In the genomic region with DNA sequence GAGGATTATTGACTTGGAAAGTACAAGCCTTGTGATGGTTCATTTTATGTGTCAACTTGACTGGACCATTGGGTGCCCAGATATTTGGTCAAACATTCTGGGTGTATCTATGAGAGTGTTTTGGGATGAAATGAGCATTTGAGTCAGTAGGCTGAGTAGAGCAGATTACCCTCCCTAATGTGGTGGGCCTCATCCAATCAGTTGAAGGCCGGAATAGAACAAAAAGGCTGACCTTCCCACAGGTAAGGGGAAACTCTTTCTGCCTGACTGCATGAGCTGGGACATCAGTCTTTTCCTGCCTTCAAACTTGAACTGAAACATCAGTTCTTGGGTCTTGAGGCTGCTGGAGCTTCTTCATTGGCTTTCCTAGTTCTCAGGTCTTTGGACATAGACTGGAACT, we compare ENCODE assay signal across 29 cellular contexts.
"Had no signal": no experiment of that assay in that cellular context is flagged by ENCODE, and none has a peak within 500 bp of the region (broad histone marks: within the 10 kb centered on the region; RNA-seq: fewer than 3 reads in every experiment).

No MANE protein-coding gene starts in this region.

- H3K9me3 ChIP-seq: colonic mucosa, esophagus squamous epithelium, gastrocnemius medialis had no signal

- H3K4me1 ChIP-seq: colonic mucosa, esophagus muscularis mucosa, esophagus squamous epithelium, foreskin keratinocyte, gastrocnemius medialis, gastroesophageal sphincter, heart left ventricle, heart right ventricle had no signal

- FAIRE-seq: endometrium, endothelial cell of umbilical vein, frontal cortex had no signal

- H3K4me3 Mint-ChIP-seq: dendritic cell treated with granulocyte-macrophage colony-stimulating factor and Interleukin-4, amounts not matched to agents 40 ng/mL and 50 ng/mL, for 4 days; effector memory CD8-positive, alpha-beta T cell; endodermal cell had no signal

- H3K4me2 ChIP-seq: hepatocyte had no signal

- H3K27me3 ChIP-seq: colonic mucosa, foreskin keratinocyte, gastrocnemius medialis had no signal

- H3K79me2 ChIP-seq: hepatocyte had no signal

- ATAC-seq: effector memory CD8-positive, alpha-beta T cell; esophagus mucosa; foreskin keratinocyte; gastrocnemius medialis; gastroesophageal sphincter; heart left ventricle; heart right ventricle had no signal

- H3K27ac ChIP-seq: colonic mucosa, coronary artery, dorsolateral prefrontal cortex, epithelial cell of prostate, esophagus muscularis mucosa, esophagus squamous epithelium, foreskin keratinocyte, gastrocnemius medialis, gastroesophageal sphincter, heart left ventricle, heart right ventricle, hepatocyte had no signal

- H3K9me3 Mint-ChIP-seq: dendritic cell treated with granulocyte-macrophage colony-stimulating factor and Interleukin-4, amounts not matched to agents 40 ng/mL and 50 ng/mL, for 4 days had no signal

- H3K4me3 ChIP-seq: colonic mucosa, coronary artery, dorsolateral prefrontal cortex, esophagus muscularis mucosa, esophagus squamous epithelium, gastrocnemius medialis, gastroesophageal sphincter, heart left ventricle, heart right ventricle, hepatocyte had no signal

- H3K36me3 ChIP-seq: colonic mucosa, esophagus squamous epithelium, gastroesophageal sphincter had no signal

- H3K27ac Mint-ChIP-seq: dendritic cell treated with granulocyte-macrophage colony-stimulating factor and Interleukin-4, amounts not matched to agents 40 ng/mL and 50 ng/mL, for 4 days; effector memory CD8-positive, alpha-beta T cell; endodermal cell had no signal

- H2AFZ ChIP-seq: hepatocyte had no signal

- DNase-seq: colonic mucosa; cortex of kidney; dermis blood vessel endothelial cell; dorsolateral prefrontal cortex; effector CD4-positive, alpha-beta T cell; effector CD8-positive, alpha-beta T cell; effector memory CD4-positive, alpha-beta T cell; effector memory CD8-positive, alpha-beta T cell; endodermal cell; erythroblast; esophagus squamous epithelium; foreskin fibroblast; foreskin keratinocyte; foreskin melanocyte; gastrocnemius medialis; glutamatergic neuron; head of caudate nucleus; heart left ventricle; heart right ventricle had no signal

- H3K4me1 Mint-ChIP-seq: endodermal cell had no signal
